Comparison of ENCODE assay signal across 18 cellular contexts in genomic region chr11:68116126-68116525, GRCh38. TPM values are rescaled to one million over a fixed set of nuclear protein-coding genes. Genes with fewer than 3 reads are reported as not detected.
A peak's percentile ranks its signal among the peaks of the same experiment; 100 is the strongest.
DNase-seq lines count a peak whose midpoint lies in the region; ATAC-seq, FAIRE-seq and TF ChIP-seq lines count a peak whose summit lies in the region.
"Had no signal": no experiment of that assay in that cellular context is flagged by ENCODE, and none has a peak within 500 bp of the region (broad histone marks: within the 10 kb centered on the region; RNA-seq: fewer than 3 reads in every experiment).

No MANE protein-coding gene starts in this region.

- intact Hi-C loops in adrenal gland (cut with DNase I) = no loop called here

- peaks cover 31% of the 10 kb centered on the region for H3K4me1 Mint-ChIP-seq in mesothelial cell of epicardium

- H3K9me3 Mint-ChIP-seq in mesothelial cell of epicardium = no peaks in the 10 kb centered on the region

- CTCF ChIA-PET in HEK293 (lab: Yijun Ruan, JAX) = no interaction called here

- H3K27ac Mint-ChIP-seq in mesothelial cell of epicardium = peak overlapping the region; percentile 90

- no peak for FAIRE-seq in small intestine (lab: Jason Lieb, UNC)
- FAIRE-seq: G401.6, K562 had no signal

- TF ChIP-seq POLR2A in adrenal gland (IDR thresholded peaks at IDR 0.05) = no peak

- no peaks in the 10 kb centered on the region for H3K27me3 ChIP-seq in adrenal gland
- no peaks in the 10 kb centered on the region for H3K27me3 ChIP-seq in small intestine (ENCODE audit: control insufficient read depth in 2 of 2, insufficient read depth in 2 of 2, low read length in 2 of 2)

- no peaks in the 10 kb centered on the region for H3K9me3 ChIP-seq in HEK293 (ENCODE audit: control insufficient read depth, insufficient read depth, low read depth, low read length)
- no peaks in the 10 kb centered on the region for H3K9me3 ChIP-seq in adrenal gland (replicated peaks in 1 of 3)
- no peaks in the 10 kb centered on the region for H3K9me3 ChIP-seq in small intestine (ENCODE audit: control insufficient read depth, low read depth)

- no peak for TF ChIP-seq CTCF in HEK293 (tag by site-specific recombination; IDR thresholded peaks at IDR 0.05)
- TF ChIP-seq CTCF in adrenal gland (IDR thresholded peaks at IDR 0.05) = no peak
- TF ChIP-seq CTCF in mesothelial cell of epicardium (IDR thresholded peaks at IDR 0.05; ENCODE audit: unreplicated experiment) = no peak

- DNase-seq in adrenal gland = peak in 4 of 7 donors; percentile 1 to 49 (median 16)
- DNase-seq in mesothelial cell of epicardium (ENCODE audit: low spot score in 2 of 2, unreplicated experiment in 2 of 2) = no peak
- DNase-seq in small intestine = peak; percentile 81
- DNase-seq: C1 segment of cervical spinal cord, DND-41, GOT3, MV-4-11, NCI-H1417, NCI-H1930, NCI-H345, NCI-H524 treated with DMSO at 0.1 percent for 48 hours had no signal

- WGBS in adrenal gland, 4 donors = 81 to 91% (median 87%) methylated on average over 7 of the region's 7 CpGs
- 30 to 71% (median 45%) methylated on average over 7 of the region's 7 CpGs for WGBS in small intestine, 3 donors

- no peaks in the 10 kb centered on the region for H3K27me3 Mint-ChIP-seq in mesothelial cell of epicardium (ENCODE audit: low read depth)

- H3K4me1 ChIP-seq in HEK293 (ENCODE audit: control insufficient read depth, insufficient read depth, low read length) = no peaks in the 10 kb centered on the region
- H3K4me1 ChIP-seq in adrenal gland (replicated peaks in 1 of 2) = peaks cover 29 to 52% of the 10 kb centered on the region in 2 donors
- no peaks in the 10 kb centered on the region for H3K4me1 ChIP-seq in small intestine (ENCODE audit: control insufficient read depth in 2 of 2, insufficient read depth in 1 of 2, low read depth in 1 of 2, low read length in 1 of 2)

- POLR2A ChIA-PET in HEK293 (lab: Yijun Ruan, JAX) = no interaction called here

- H3K27ac ChIP-seq in HEK293 (ENCODE audit: extremely low read depth, low read depth, low read length) (no peak overlapping the region), adrenal gland (peak overlapping the region in 1 of 5 donors; percentile 7), small intestine (ENCODE audit: low read depth in 1 of 2, low read length in 1 of 2) (peak overlapping the region in 1 of 2 donors; percentile 5)

- H3K36me3 ChIP-seq in HEK293 (ENCODE audit: control insufficient read depth in 2 of 2, insufficient read depth in 1 of 2, low read length in 2 of 2) (peaks cover 0 to 9% of the 10 kb centered on the region in 2 experiments; a peak in 2 of 3 replicates), adrenal gland (replicated peaks in 1 of 2) (no peaks in the 10 kb centered on the region), small intestine (ENCODE audit: control insufficient read depth in 2 of 2, insufficient read depth in 2 of 2, low read length in 2 of 2) (peaks cover 0 to 2% of the 10 kb centered on the region in 2 donors)

- peaks cover 10% of the 10 kb centered on the region for H3K36me3 Mint-ChIP-seq in mesothelial cell of epicardium

- no peak for ATAC-seq in HG03565 (IDR thresholded peaks at IDR 0.05; ENCODE audit: unreplicated experiment)
- no peak for ATAC-seq in GM19328 (IDR thresholded peaks at IDR 0.05; ENCODE audit: unreplicated experiment)
- ATAC-seq in HG02571 (IDR thresholded peaks at IDR 0.05; ENCODE audit: unreplicated experiment) = no peak
- ATAC-seq: HCT116, K562 had no signal

- H3K4me3 Mint-ChIP-seq in mesothelial cell of epicardium = no peak overlapping the region

- H3K4me3 ChIP-seq in HEK293 (ENCODE audit: low read depth, low read length) (no peak overlapping the region), adrenal gland (no peak overlapping the region), small intestine (ENCODE audit: low read depth in 1 of 2, low read length in 2 of 2) (no peak overlapping the region)
- H3K4me3 ChIP-seq: K562 had no signal

TF ChIP-seq in HEK293, 187 proteins besides CTCF, POLR2A, EP300 and RAD21:
- TF ChIP-seq ZNF473 (tag by site-specific recombination; IDR thresholded peaks at IDR 0.05) (no peak), ZNF510 (tag by site-specific recombination; IDR thresholded peaks at IDR 0.05; ENCODE audit: insufficient replicate concordance) (no peak), GFI1B (tag by site-specific recombination; IDR thresholded peaks at IDR 0.05) (no peak), ZSCAN30 (tag by site-specific recombination; IDR thresholded peaks at IDR 0.05) (no peak), ZNF654 (tag by site-specific recombination; IDR thresholded peaks at IDR 0.05; ENCODE audit: low read depth) (no peak), ZBTB21 (tag by site-specific recombination; IDR thresholded peaks at IDR 0.05) (no peak), KLF1 (tag by site-specific recombination; IDR thresholded peaks at IDR 0.05) (peak; percentile 58; the same call in 1 of the 2 replicates)

RNA-seq across cellular contexts. Expression of gene CHKA, which starts 5.1 kb away (rescaled TPM):
- total RNA-seq in adrenal gland (10 to 100 TPM; 26.6 to 67.0 (median 44.7) TPM), mesothelial cell of epicardium (71.8 to 74.4 TPM (median 72.8 TPM) in 3 replicates)
- polyA plus RNA-seq in adrenal gland (100 to 1,000 TPM in 1 of 3 donors, 10 to 100 TPM in 2; 76.1 to 105 (median 94.6) TPM), small intestine (100 to 1,000 TPM in 2 of 3 donors, 10 to 100 TPM in 1; 31.5 to 180 (median 131) TPM)

Comparison
In these comparisons a context has a peak if more than half of its experiments do, and no peak if none do; other contexts are left out.
1. DNase-seq: peak in adrenal gland (4 of 7) and small intestine (single experiment); none in mesothelial cell of epicardium (0 of 2).